ENCODE assay signal across 8 cellular contexts in the genomic region with DNA sequence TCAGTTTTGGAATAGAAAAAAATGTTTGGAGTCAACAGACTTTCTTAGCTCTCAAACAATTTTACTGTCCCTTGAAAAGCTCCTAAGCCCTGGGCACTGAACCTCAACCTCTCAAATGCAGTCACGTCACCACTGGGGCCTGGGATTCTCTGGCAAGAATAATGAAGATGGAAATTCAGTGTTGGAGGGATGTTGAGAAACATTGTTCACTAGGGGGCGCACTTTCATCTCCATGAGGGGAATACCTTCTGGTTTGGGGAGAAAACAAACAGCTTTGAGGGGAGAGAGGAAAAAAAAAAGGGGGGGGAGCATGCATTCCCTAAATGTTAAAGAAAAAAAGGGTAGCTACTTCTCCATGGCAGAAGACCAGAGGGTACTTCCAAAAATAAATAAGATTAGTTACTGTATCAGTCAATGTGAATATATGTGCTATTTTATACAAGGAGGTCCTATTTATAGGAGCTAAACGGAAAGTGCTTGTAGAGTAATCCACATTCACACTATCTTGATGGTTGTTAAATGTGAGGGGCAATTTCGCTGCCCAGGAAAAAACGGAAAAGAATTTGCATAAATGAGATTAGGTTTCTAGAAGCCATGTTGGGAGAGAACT. TPM values are rescaled to one million over a fixed set of nuclear protein-coding genes. Genes with fewer than 3 reads are reported as not detected.
DNase-seq lines count a peak whose midpoint lies in the region; ATAC-seq, FAIRE-seq and TF ChIP-seq lines count a peak whose summit lies in the region.

No MANE protein-coding gene starts in this region.

- ATAC-seq in GM21447 (IDR thresholded peaks at IDR 0.05; ENCODE audit: unreplicated experiment) = no peak

- H3K27me3 ChIP-seq in AG04450 (ENCODE audit: control insufficient read depth, insufficient read depth, low read length) (no peaks in the 10 kb centered on the region), brain microvascular endothelial cell (replicated peaks) (no peaks in the 10 kb centered on the region), keratinocyte (ENCODE audit: control insufficient read depth, extremely low read depth, insufficient read depth, low read length) (no peaks in the 10 kb centered on the region)

- dilution Hi-C loops in keratinocyte (cut with MboI; ENCODE audit: extremely low pct_ligation_motif_present, low sequenced_read_pairs) = no loop called here

- DNase-seq in AG04450 (ENCODE audit: low read depth, low spot score) (peak; percentile 42), GM18507 (ENCODE audit: extremely low spot score, insufficient read length, low read depth) (no peak), NCI-H1930 (lab: John Stamatoyannopoulos, UW) (peak; percentile 56 to 62), T-helper 22 cell (ENCODE audit: low read depth) (peak; percentile 12), brain microvascular endothelial cell (peak; percentile 76), keratinocyte (ENCODE audit: low read depth, low spot score) (no peak)
- peak; percentile 58 to 71 for DNase-seq in stimulated activated CD4-positive, alpha-beta T cell treated with anti-CD3 and anti-CD28 coated beads, Interleukin-2, amount 100 ng/mL, for 24 hours

- H3K4me2 ChIP-seq in keratinocyte (ENCODE audit: control insufficient read depth, extremely low read depth, insufficient read depth, low read depth, low read length) = peak overlapping the region; percentile 59

- no peaks in the 10 kb centered on the region for H3K9me3 ChIP-seq in AG04450 (ENCODE audit: control insufficient read depth, insufficient read depth, low read length)
- no peaks in the 10 kb centered on the region for H3K9me3 ChIP-seq in keratinocyte (ENCODE audit: control insufficient read depth, low read depth, low read length)

- H4K20me1 ChIP-seq in keratinocyte (ENCODE audit: control insufficient read depth, extremely low read depth, insufficient read depth, low read length) = no peaks in the 10 kb centered on the region

- peak overlapping the region; percentile 13 for H3K9ac ChIP-seq in keratinocyte (ENCODE audit: control insufficient read depth, extremely low read depth, insufficient read depth, low read length)

- TF ChIP-seq CTCF in AG04450 (IDR thresholded peaks at IDR 0.05; ENCODE audit: low read depth, low read length) (peak; percentile 80), brain microvascular endothelial cell (IDR thresholded peaks at IDR 0.05; ENCODE audit: low read depth, low read length, missing control alignments) (peak; percentile 77), keratinocyte (optimal IDR thresholded peaks at IDR 0.05 in 1 of 3, IDR thresholded peaks at IDR 0.05 in 1 of 3, conservative IDR thresholded peaks at IDR 0.05 in 1 of 3; ENCODE audit: extremely low read depth in 1 of 3, insufficient read depth in 2 of 3, low read length in 3 of 3) (peak; percentile 58 to 72 (median 71))

- POLR2A ChIA-PET in AG04450 (lab: Yijun Ruan, JAX) = no interaction called here

- peak overlapping the region; percentile 86 for H2AFZ ChIP-seq in keratinocyte (ENCODE audit: control insufficient read depth, low read length)

- H3K36me3 ChIP-seq in brain microvascular endothelial cell (replicated peaks) (no peaks in the 10 kb centered on the region), keratinocyte (ENCODE audit: control insufficient read depth in 2 of 2, extremely low read depth in 1 of 2, insufficient read depth in 2 of 2, low read length in 2 of 2) (no peaks in the 10 kb centered on the region)

- H3K27ac ChIP-seq in AG04450 (ENCODE audit: low read depth, low read length) (peak overlapping the region; percentile 55), brain microvascular endothelial cell (peak overlapping the region; percentile 87), keratinocyte (ENCODE audit: control insufficient read depth, insufficient read depth, low read length) (peak overlapping the region; percentile 52)

- in situ Hi-C loops in brain microvascular endothelial cell (cut with HindIII; ENCODE audit: low pct_ligation_motif_present, low sequenced_read_pairs) = loop anchor here (25.0 kb wide), 1 partner anchor 1041 kb away; no protein-coding TSS in a partner anchor

- H3K4me3 ChIP-seq in AG04450 (ENCODE audit: low read depth, low read length) = no peak overlapping the region
- H3K4me3 ChIP-seq in brain microvascular endothelial cell (ENCODE audit: low read depth, low read length) = no peak overlapping the region
- H3K4me3 ChIP-seq in keratinocyte (ENCODE audit: control insufficient read depth in 2 of 3, extremely low read depth in 1 of 3, insufficient read depth in 2 of 3, low read depth in 1 of 3, low read length in 3 of 3) = peak overlapping the region in 2 of 3 experiments; percentile 15 to 23

- peaks cover 2% of the 10 kb centered on the region for H3K9me1 ChIP-seq in keratinocyte (ENCODE audit: control insufficient read depth, extremely low read depth, insufficient read depth, low read length)

- CTCF ChIA-PET in AG04450 (lab: Charles Lee) = interaction anchor here (0.5 to 3.2 kb wide), 115 partner anchors 8 to 1045 kb away, joined by 3 to 68 read pairs (median 5); a partner anchor contains a TSS

- no peaks in the 10 kb centered on the region for H3K79me2 ChIP-seq in keratinocyte (ENCODE audit: control insufficient read depth, insufficient read depth, low read length)

- peaks cover 41% of the 10 kb centered on the region for H3K4me1 ChIP-seq in keratinocyte (ENCODE audit: control insufficient read depth, extremely low read depth, insufficient read depth, low read length)

- peak; percentile 55 for FAIRE-seq in GM18507 (lab: Jason Lieb, UNC)
- FAIRE-seq in keratinocyte (lab: Jason Lieb, UNC) = peak; percentile 60

RNA-seq across cellular contexts. Expression of a gene that starts 5.8 kb away (rescaled TPM):
- polyA plus RNA-seq in AG04450 (2011; rRNA removed) (not detected in 2 replicates), keratinocyte (not detected in 3 replicates)
- not detected in 2 replicates for polyA minus RNA-seq in AG04450 (2011; rRNA and poly(A)+ RNA removed)
- not detected for polyA plus RNA-seq in keratinocyte (2011; ENCODE audit: low read depth)
- not detected in 2 replicates for polyA plus RNA-seq in keratinocyte (2011; cell fraction: cytosol; rRNA removed)
- not detected in 2 replicates for polyA plus RNA-seq in keratinocyte (2011; cell fraction: nucleus; rRNA removed)
- polyA plus RNA-seq in keratinocyte (2012; ENCODE audit: low replicate concordance) = not detected in 2 replicates
- polyA minus RNA-seq in keratinocyte = not detected in 3 replicates
- not detected for polyA minus RNA-seq in keratinocyte (2011; cell fraction: cytosol; rRNA and poly(A)+ RNA removed)
- polyA minus RNA-seq in keratinocyte (2011; cell fraction: nucleus; rRNA and poly(A)+ RNA removed) = not detected in 2 replicates

RNA-seq across cellular contexts. Expression of a gene that starts 34.6 kb away (rescaled TPM):
- polyA plus RNA-seq in AG04450 (2011; rRNA removed) = 12.2 and 14.9 TPM in 2 replicates
- 11.1 and 14.0 TPM in 2 replicates for polyA minus RNA-seq in AG04450 (2011; rRNA and poly(A)+ RNA removed)
- 4.4 to 7.0 TPM (median 6.4 TPM) in 3 replicates for polyA plus RNA-seq in keratinocyte
- polyA plus RNA-seq in keratinocyte (2011; ENCODE audit: low read depth) = 11.1 TPM
- 3.4 and 5.8 TPM in 2 replicates for polyA plus RNA-seq in keratinocyte (2011; cell fraction: cytosol; rRNA removed)
- polyA plus RNA-seq in keratinocyte (2011; cell fraction: nucleus; rRNA removed) = 9.6 and 10.0 TPM in 2 replicates
- 4.2 and 11.9 TPM in 2 replicates for polyA plus RNA-seq in keratinocyte (2012; ENCODE audit: low replicate concordance)
- 2.7 to 9.4 TPM (median 7.6 TPM) in 3 replicates for polyA minus RNA-seq in keratinocyte
- polyA minus RNA-seq in keratinocyte (2011; cell fraction: cytosol; rRNA and poly(A)+ RNA removed) = 5.0 TPM
- polyA minus RNA-seq in keratinocyte (2011; cell fraction: nucleus; rRNA and poly(A)+ RNA removed) = 5.9 and 9.0 TPM in 2 replicates

Comparison
In these comparisons a context has a peak if more than half of its experiments do, and no peak if none do; other contexts are left out.
1. DNase-seq: peak in AG04450 (single experiment), NCI-H1930 (2 of 2), T-helper 22 cell (single experiment), brain microvascular endothelial cell (single experiment) and stimulated activated CD4-positive, alpha-beta T cell treated with anti-CD3 and anti-CD28 coated beads, Interleukin-2, amount 100 ng/mL, for 24 hours (2 of 2); none in GM18507 (single experiment) and keratinocyte (single experiment).
2. H3K4me3 ChIP-seq: peak in keratinocyte (2 of 3); none in AG04450 (single experiment) and brain microvascular endothelial cell (single experiment).
3. Peak in every context shown above with its lines, with median percentiles within 50 percentile points of each other: H3K27ac ChIP-seq and CTCF ChIP-seq.